Comparison of ENCODE assay signal across 1 cellular context in the genomic region with DNA sequence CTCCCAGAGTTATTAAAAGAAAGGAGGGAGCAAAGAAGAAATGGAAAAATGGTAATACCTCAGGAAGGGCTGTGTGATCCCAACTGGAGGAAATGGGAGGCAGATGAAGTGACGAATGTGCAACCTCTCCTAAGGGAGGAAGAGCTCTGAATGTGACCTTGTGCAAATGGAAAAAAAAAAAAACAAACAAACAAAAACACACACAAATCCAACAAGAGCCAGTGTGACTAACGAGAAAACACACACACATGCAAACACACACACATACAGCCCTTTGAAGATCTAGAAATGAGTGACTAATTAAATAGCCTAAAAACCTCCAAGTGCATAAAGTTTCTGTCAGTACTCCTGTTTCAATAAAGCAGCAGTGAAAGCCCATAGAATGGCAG.
TF ChIP-seq lines count a peak whose summit lies in the region.

No MANE protein-coding gene starts in this region.

TF ChIP-seq in IMR-90, 13 proteins besides CTCF, POLR2A, EP300 and RAD21 (continued from another document):
- no peak for TF ChIP-seq MXI1 (IDR thresholded peaks at IDR 0.05; ENCODE audit: borderline replicate concordance, low read depth, low read length)
- no peak for TF ChIP-seq MAFK (IDR thresholded peaks at IDR 0.05; ENCODE audit: low read depth, low read length)
- TF ChIP-seq, protein P1, sequence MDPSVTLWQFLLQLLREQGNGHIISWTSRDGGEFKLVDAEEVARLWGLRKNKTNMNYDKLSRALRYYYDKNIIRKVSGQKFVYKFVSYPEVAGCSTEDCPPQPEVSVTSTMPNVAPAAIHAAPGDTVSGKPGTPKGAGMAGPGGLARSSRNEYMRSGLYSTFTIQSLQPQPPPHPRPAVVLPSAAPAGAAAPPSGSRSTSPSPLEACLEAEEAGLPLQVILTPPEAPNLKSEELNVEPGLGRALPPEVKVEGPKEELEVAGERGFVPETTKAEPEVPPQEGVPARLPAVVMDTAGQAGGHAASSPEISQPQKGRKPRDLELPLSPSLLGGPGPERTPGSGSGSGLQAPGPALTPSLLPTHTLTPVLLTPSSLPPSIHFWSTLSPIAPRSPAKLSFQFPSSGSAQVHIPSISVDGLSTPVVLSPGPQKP (IDR thresholded peaks at IDR 0.05; ENCODE audit: borderline replicate concordance, low read depth, low read length) = no peak
- TF ChIP-seq SMC3 (IDR thresholded peaks at IDR 0.05; ENCODE audit: low read depth, low read length) = no peak
- TF ChIP-seq FOS (IDR thresholded peaks at IDR 0.05; ENCODE audit: low read depth, low read length) = no peak
- TF ChIP-seq MAZ (IDR thresholded peaks at IDR 0.05; ENCODE audit: borderline replicate concordance, low read depth, low read length) = no peak
- no peak for TF ChIP-seq CHD1 (IDR thresholded peaks at IDR 0.05; ENCODE audit: low read depth, low read length)
